10 cellular contexts compared by ENCODE assay signal in the genomic region with DNA sequence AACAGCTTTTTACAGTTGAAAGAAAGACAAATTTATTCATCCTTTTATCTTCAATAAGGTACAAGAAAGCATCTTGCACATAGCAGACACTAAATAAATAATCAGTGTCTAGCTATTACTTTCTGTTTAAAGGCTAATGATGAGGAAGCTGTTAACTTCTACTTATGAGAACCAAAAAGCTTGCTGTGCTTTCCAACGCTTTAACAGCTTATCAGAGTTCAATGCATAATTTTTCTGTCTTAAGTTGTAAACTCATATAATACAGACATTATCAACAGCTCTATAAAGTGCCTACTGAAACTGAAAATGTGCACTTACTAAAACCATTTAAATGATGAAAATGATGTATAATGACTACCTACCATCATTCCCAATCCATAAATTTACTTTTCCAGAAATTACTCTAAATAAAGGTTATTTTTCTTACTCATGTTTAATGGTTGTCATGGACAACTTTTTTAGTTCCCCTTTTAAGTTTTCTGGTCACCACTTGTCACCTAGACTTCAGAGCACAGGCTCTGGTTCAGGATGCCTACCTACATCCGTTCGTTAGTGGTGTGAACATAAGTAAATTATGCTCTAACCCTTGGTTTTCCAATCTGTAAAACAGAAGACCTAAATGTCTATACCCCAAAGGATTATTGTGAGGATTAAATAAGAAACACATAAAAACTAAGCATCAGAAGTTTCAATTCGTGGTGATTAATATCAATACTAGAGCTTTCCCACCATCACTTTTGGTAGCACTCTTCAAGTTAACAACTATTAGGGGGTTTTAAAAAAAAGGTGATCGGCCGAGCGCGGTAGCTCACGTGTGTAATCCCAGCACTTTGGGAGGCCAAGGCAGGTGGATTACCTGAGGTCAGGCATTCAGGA. TPM values are rescaled to one million over a fixed set of nuclear protein-coding genes. Genes with fewer than 3 reads are reported as not detected.
DNase-seq lines count a peak whose midpoint lies in the region; ATAC-seq and TF ChIP-seq lines count a peak whose summit lies in the region.
"Had no signal": no experiment of that assay in that cellular context is flagged by ENCODE, and none has a peak within 500 bp of the region (broad histone marks: within the 10 kb centered on the region; RNA-seq: fewer than 3 reads in every experiment).

No MANE protein-coding gene starts in this region.

- no peaks in the 10 kb centered on the region for H3K27me3 ChIP-seq in H7 (ENCODE audit: control insufficient read depth, insufficient read depth, low read length)

- H3K4me1 Mint-ChIP-seq in activated CD8-positive, alpha-beta T cell treated with anti-CD3 and anti-CD28 coated beads, Interleukin-2, amount 10 ng/mL, durations not matched to agents 7 days and 5 days (ENCODE audit: low read depth): peaks cover 32% of the 10 kb centered on the region

- H3K27me3 Mint-ChIP-seq in activated CD8-positive, alpha-beta T cell treated with anti-CD3 and anti-CD28 coated beads, Interleukin-2, amount 10 ng/mL, durations not matched to agents 7 days and 5 days (ENCODE audit: low read depth): no peaks in the 10 kb centered on the region

- H3K4me3 ChIP-seq in H7 (ENCODE audit: insufficient read depth, low read depth, low read length): no peak overlapping the region

- H3K4me3 Mint-ChIP-seq in activated CD8-positive, alpha-beta T cell treated with anti-CD3 and anti-CD28 coated beads, Interleukin-2, amount 10 ng/mL, durations not matched to agents 7 days and 5 days: no peak overlapping the region

- POLR2A ChIA-PET in activated CD8-positive, alpha-beta T cell treated with anti-CD3 and anti-CD28 coated beads, Interleukin-2, amount 10 ng/mL, durations not matched to agents 7 days and 5 days (lab: Charles Lee): interaction anchor here (0.6 kb wide), 1 partner anchor 223 kb away, joined by 3 read pairs; no protein-coding TSS in a partner anchor

- DNase-seq in activated CD8-positive, alpha-beta T cell treated with anti-CD3 and anti-CD28 coated beads, Interleukin-2, amount 10 ng/mL, durations not matched to agents 7 days and 5 days: no peak
- DNase-seq in midbrain (lab: John Stamatoyannopoulos, UW) (no peak), NCI-H226 (no peak), H7 (no peak), middle frontal gyrus (ENCODE audit: extremely low spot score, low spot score) (no peak)
- DNase-seq: activated CD4-positive, alpha-beta T cell treated with anti-CD3 and anti-CD28 coated beads, Interleukin-2, amount 50 U/mL, for 4 hours; PC-3 had no signal

- peaks cover 3% of the 10 kb centered on the region; the same call in 1 of the 2 replicates for H3K36me3 ChIP-seq in H7 (replicated peaks; ENCODE audit: control insufficient read depth, insufficient read depth, low read length)

- CTCF ChIA-PET in activated CD8-positive, alpha-beta T cell treated with anti-CD3 and anti-CD28 coated beads, Interleukin-2, amount 10 ng/mL, durations not matched to agents 7 days and 5 days (lab: Charles Lee): interaction anchor here (1.3 to 2.7 kb wide), 3 partner anchors 14 to 87 kb away, joined by 4 to 8 read pairs (median 6); no protein-coding TSS in a partner anchor

- H3K9me3 Mint-ChIP-seq in activated CD8-positive, alpha-beta T cell treated with anti-CD3 and anti-CD28 coated beads, Interleukin-2, amount 10 ng/mL, durations not matched to agents 7 days and 5 days (ENCODE audit: insufficient read depth): no peaks in the 10 kb centered on the region

- peak; percentile 85 for ATAC-seq in GM18505 (IDR thresholded peaks at IDR 0.05; ENCODE audit: unreplicated experiment)
- ATAC-seq in GM19467 (IDR thresholded peaks at IDR 0.05; ENCODE audit: unreplicated experiment): peak; percentile 81
- ATAC-seq in HG03060 (IDR thresholded peaks at IDR 0.05; ENCODE audit: low read depth, unreplicated experiment): peak; percentile 85
- peak; percentile 44 for ATAC-seq in activated CD8-positive, alpha-beta T cell treated with anti-CD3 and anti-CD28 coated beads, Interleukin-2, amount 10 ng/mL, durations not matched to agents 7 days and 5 days
- ATAC-seq: PC-3 had no signal

- peaks cover 25% of the 10 kb centered on the region for H3K36me3 Mint-ChIP-seq in activated CD8-positive, alpha-beta T cell treated with anti-CD3 and anti-CD28 coated beads, Interleukin-2, amount 10 ng/mL, durations not matched to agents 7 days and 5 days (ENCODE audit: low read depth)

- TF ChIP-seq POLR2A in GM18505 (IDR thresholded peaks at IDR 0.05; ENCODE audit: borderline replicate concordance, extremely low read depth, insufficient read depth, insufficient read length): no peak

- no peak overlapping the region for H3K27ac Mint-ChIP-seq in activated CD8-positive, alpha-beta T cell treated with anti-CD3 and anti-CD28 coated beads, Interleukin-2, amount 10 ng/mL, durations not matched to agents 7 days and 5 days

RNA-seq across cellular contexts. Expression of a gene that starts 8.0 kb away (rescaled TPM):
- total RNA-seq in activated CD8-positive, alpha-beta T cell treated with anti-CD3 and anti-CD28 coated beads, Interleukin-2, amount 10 ng/mL, durations not matched to agents 7 days and 5 days: 100 to 1,000 TPM; 100 to 104 TPM
- total RNA-seq in H7 (2014; rRNA removed; shearing (Covaris generic)): 76.9 and 135 TPM in 2 replicates

RNA-seq across cellular contexts. Expression of a gene that starts 23.1 kb away (rescaled TPM):
- total RNA-seq in activated CD8-positive, alpha-beta T cell treated with anti-CD3 and anti-CD28 coated beads, Interleukin-2, amount 10 ng/mL, durations not matched to agents 7 days and 5 days: 10 to 100 TPM; 12.6 to 13.3 TPM
- total RNA-seq in H7 (2014; rRNA removed; shearing (Covaris generic)): 10.1 and 11.7 TPM in 2 replicates
